10 cellular contexts compared by ENCODE assay signal in genomic region chr22:38257170-38257569, GRCh38. TPM values are rescaled to one million over a fixed set of nuclear protein-coding genes. Genes with fewer than 3 reads are reported as not detected.
DNase-seq lines count a peak whose midpoint lies in the region; ATAC-seq and TF ChIP-seq lines count a peak whose summit lies in the region.
"Had no signal": no experiment of that assay in that cellular context is flagged by ENCODE, and none has a peak within 500 bp of the region (broad histone marks: within the 10 kb centered on the region; RNA-seq: fewer than 3 reads in every experiment).

No MANE protein-coding gene starts in this region.

- no peaks in the 10 kb centered on the region for H3K27me3 ChIP-seq in BLaER1
- H3K27me3 ChIP-seq in gastrocnemius medialis, result no peaks in the 10 kb centered on the region

- no peak overlapping the region for H3K9ac ChIP-seq in BLaER1

- peak; percentile 31 for ATAC-seq in left ventricle myocardium superior
- ATAC-seq in gastrocnemius medialis, result peak in 1 of 2 donors; percentile 32
- ATAC-seq in HG03378 (IDR thresholded peaks at IDR 0.05; ENCODE audit: unreplicated experiment), result no peak
- ATAC-seq: stimulated activated naive CD8-positive, alpha-beta T cell treated with anti-CD3 and anti-CD28 coated beads, Interleukin-15, Interleukin-2, amounts not matched to agents 100 U/mL and 50 U/mL, for 24 hours had no signal

- H3K9me3 ChIP-seq in BLaER1 (no peaks in the 10 kb centered on the region), gastrocnemius medialis (no peaks in the 10 kb centered on the region)

- TF ChIP-seq CTCF in gastrocnemius medialis (IDR thresholded peaks at IDR 0.05 in 4 of 5, conservative IDR thresholded peaks at IDR 0.05 in 1 of 5), result no peak

- peaks cover 70% of the 10 kb centered on the region for H4K20me1 ChIP-seq in BLaER1

- intact Hi-C loops in left ventricle myocardium superior (cut with micrococcal nuclease) (no loop called here), gastrocnemius medialis (cut with DNase I; ENCODE audit: low total_unique reads) (no loop called here)

- H3K4me3 ChIP-seq in BLaER1 (no peak overlapping the region), gastrocnemius medialis (peak overlapping the region; percentile 11 to 20 (median 16))

- H3K36me3 ChIP-seq in BLaER1 (no peaks in the 10 kb centered on the region; the same call in 1 of the 2 replicates), gastrocnemius medialis (no peaks in the 10 kb centered on the region)

- DNase-seq in amniotic stem cell (lab: John Stamatoyannopoulos, UW) (peak; percentile 57), left ventricle myocardium superior (no peak), gastrocnemius medialis (no peak), NCI-H187 treated with DMSO at 0.1 percent for 48 hours (lab: John Stamatoyannopoulos, UW) (no peak), GM19238 (ENCODE audit: insufficient read length, low spot score) (no peak)
- no peak for DNase-seq in activated CD4-positive, alpha-beta T cell treated with anti-CD3 and anti-CD28 coated beads for 48 hours
- DNase-seq: activated CD8-positive, alpha-beta memory T cell treated with anti-CD3 and anti-CD28 coated beads, Interleukin-2, amount 50 U/mL, for 4 hours; stimulated activated naive CD8-positive, alpha-beta T cell treated with anti-CD3 and anti-CD28 coated beads, Interleukin-15, Interleukin-2, amounts not matched to agents 100 U/mL and 50 U/mL, for 24 hours had no signal

- H3K4me1 ChIP-seq in BLaER1 (peaks cover 53% of the 10 kb centered on the region), gastrocnemius medialis (peaks cover 72% of the 10 kb centered on the region in 2 donors)

- peak overlapping the region; percentile 8 for H3K4me2 ChIP-seq in BLaER1

- no peak overlapping the region for H3K27ac ChIP-seq in BLaER1
- H3K27ac ChIP-seq in gastrocnemius medialis, result peak overlapping the region; percentile 51 to 79 (median 77)

- in situ Hi-C loops in gastrocnemius medialis (cut with MboI; ENCODE audit: low sequenced_read_pairs in 4 of 4), result loop anchor here in 1 of 4 donors (25.0 kb wide), 1 partner anchor 105 kb away; no protein-coding TSS in a partner anchor

- no peak for TF ChIP-seq POLR2A in gastrocnemius medialis (IDR thresholded peaks at IDR 0.05)

RNA-seq across cellular contexts. Expression of gene TMEM184B, which starts 15.6 kb away (rescaled TPM):
- total RNA-seq in left ventricle myocardium superior, result 42.8 TPM
- total RNA-seq in gastrocnemius medialis, result 10 to 100 TPM; 25.4 to 40.7 (median 31.2) TPM

RNA-seq across cellular contexts. Expression of gene MAFF, which starts 55.4 kb away (rescaled TPM):
- 5.3 TPM for total RNA-seq in left ventricle myocardium superior
- 100 to 1,000 TPM in 1 of 4 donors, 10 to 100 TPM in 3; 19.3 to 448 (median 33.4) TPM for total RNA-seq in gastrocnemius medialis
